23 cellular contexts compared by ENCODE assay signal in genomic region chr13:29160862-29161261, GRCh38.
"Had no signal": no experiment of that assay in that cellular context is flagged by ENCODE, and none has a peak within 500 bp of the region (broad histone marks: within the 10 kb centered on the region; RNA-seq: fewer than 3 reads in every experiment).

No MANE protein-coding gene starts in this region.

- H3K4me3 ChIP-seq: MG63 had no signal

- H3K4me1 Mint-ChIP-seq: activated CD4-positive, alpha-beta T cell treated with anti-CD3 and anti-CD28 coated beads, Interleukin-2, amount 10 ng/mL, durations not matched to agents 7 days and 5 days; activated naive CD8-positive, alpha-beta T cell treated with anti-CD3 and anti-CD28 coated beads, Interleukin-2, amount 50 U/mL, for 24 hours; brain; central memory CD8-positive, alpha-beta T cell had no signal

- H3K4me3 Mint-ChIP-seq: activated CD4-positive, alpha-beta memory T cell treated with anti-CD3 and anti-CD28 coated beads for 36 hours; activated CD4-positive, alpha-beta T cell treated with anti-CD3 and anti-CD28 coated beads, Interleukin-2, amount 10 ng/mL, durations not matched to agents 7 days and 5 days; activated naive CD8-positive, alpha-beta T cell treated with anti-CD3 and anti-CD28 coated beads, Interleukin-2, amount 50 U/mL, for 24 hours; activated T-cell treated with anti-CD3 and anti-CD28 coated beads, Interleukin-2, amount 50 U/mL, for 4 hours; brain; central memory CD8-positive, alpha-beta T cell had no signal

- H3K9me3 Mint-ChIP-seq: activated CD4-positive, alpha-beta memory T cell treated with anti-CD3 and anti-CD28 coated beads for 36 hours; activated CD4-positive, alpha-beta T cell treated with anti-CD3 and anti-CD28 coated beads, Interleukin-2, amount 10 ng/mL, durations not matched to agents 7 days and 5 days; activated naive CD8-positive, alpha-beta T cell treated with anti-CD3 and anti-CD28 coated beads, Interleukin-2, amount 50 U/mL, for 24 hours; activated T-cell treated with anti-CD3 and anti-CD28 coated beads, Interleukin-2, amount 50 U/mL, for 4 hours; brain had no signal

- H3K27me3 ChIP-seq: MG63 had no signal

- ATAC-seq: activated naive CD4-positive, alpha-beta T cell treated with anti-CD3 and anti-CD28 coated beads, Interleukin-2, amount 50 U/mL, for 72 hours; activated naive CD8-positive, alpha-beta T cell treated with anti-CD3 and anti-CD28 coated beads, Interleukin-2, amount 50 U/mL, for 24 hours; activated T-cell treated with anti-CD3 and anti-CD28 coated beads, Interleukin-2, amount 50 U/mL, for 4 hours; PC-3 had no signal

- H3K9me3 ChIP-seq: MG63 had no signal

- H3K27me3 Mint-ChIP-seq: activated CD4-positive, alpha-beta memory T cell treated with anti-CD3 and anti-CD28 coated beads for 36 hours; brain; central memory CD8-positive, alpha-beta T cell had no signal

- H3K27ac ChIP-seq: VCaP had no signal

- H3K27ac Mint-ChIP-seq: activated CD4-positive, alpha-beta memory T cell treated with anti-CD3 and anti-CD28 coated beads for 36 hours; activated CD4-positive, alpha-beta T cell treated with anti-CD3 and anti-CD28 coated beads, Interleukin-2, amount 10 ng/mL, durations not matched to agents 7 days and 5 days; activated naive CD4-positive, alpha-beta T cell treated with anti-CD3 and anti-CD28 coated beads, Interleukin-2, amount 50 U/mL, for 72 hours; activated naive CD8-positive, alpha-beta T cell treated with anti-CD3 and anti-CD28 coated beads, Interleukin-2, amount 50 U/mL, for 24 hours; brain had no signal

- H3K36me3 Mint-ChIP-seq: activated CD4-positive, alpha-beta memory T cell treated with anti-CD3 and anti-CD28 coated beads for 36 hours; activated naive CD4-positive, alpha-beta T cell treated with anti-CD3 and anti-CD28 coated beads, Interleukin-2, amount 50 U/mL, for 72 hours; brain had no signal

- DNase-seq: activated CD4-positive, alpha-beta memory T cell treated with anti-CD3 and anti-CD28 coated beads for 36 hours; activated CD4-positive, alpha-beta T cell treated with anti-CD3 and anti-CD28 coated beads, Interleukin-2, amount 10 ng/mL, durations not matched to agents 7 days and 5 days; activated CD4-positive, CD25-positive, alpha-beta regulatory T cell; activated CD8-positive, alpha-beta memory T cell treated with anti-CD3 and anti-CD28 coated beads for 24 hours; activated effector memory CD4-positive, alpha-beta T cell treated with anti-CD3 and anti-CD28 coated beads, Interleukin-2, amount 50 U/mL, for 16 hours; activated naive CD4-positive, alpha-beta T cell treated with Interleukin-2 at 50 U/mL for 16 hours; activated naive CD8-positive, alpha-beta T cell treated with anti-CD3 and anti-CD28 coated beads, Interleukin-2, amount 50 U/mL, for 24 hours; activated T-cell treated with anti-CD3 and anti-CD28 coated beads, Interleukin-2, amount 50 U/mL, for 4 hours; amniotic stem cell; MG63; NCI-H1105 treated with DMSO at 0.1 percent for 48 hours; NCI-H1436 treated with DMSO at 0.1 percent for 48 hours; NCI-H187; NCI-H2081; NCI-H510A treated with DMSO at 0.1 percent for 48 hours; NCI-H69; PC-3; SHP77; T-helper 1 cell had no signal

- H3K36me3 ChIP-seq: MG63 had no signal
